15 cellular contexts compared by ENCODE assay signal in the genomic region with DNA sequence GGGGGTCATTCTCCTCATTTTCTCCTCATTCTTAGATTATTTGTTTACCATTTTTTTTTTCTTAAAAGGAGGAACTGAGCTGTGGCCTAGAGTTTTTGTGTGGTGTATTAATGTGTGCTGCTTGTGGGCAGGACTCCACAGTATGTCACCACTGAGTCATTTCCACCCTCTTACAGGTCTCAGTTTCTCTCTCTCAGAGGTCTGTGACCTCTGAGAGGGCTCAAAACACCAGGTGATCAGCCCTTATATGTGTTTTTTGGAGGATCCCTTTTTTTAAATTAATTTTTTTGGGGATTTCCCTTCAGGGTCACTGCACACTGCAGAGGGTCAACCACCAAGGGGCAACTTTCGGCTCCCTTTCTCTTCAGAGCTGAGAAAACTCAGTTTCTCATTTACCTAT.
DNase-seq lines count a peak whose midpoint lies in the region; ATAC-seq and TF ChIP-seq lines count a peak whose summit lies in the region.
"Had no signal": no experiment of that assay in that cellular context is flagged by ENCODE, and none has a peak within 500 bp of the region (broad histone marks: within the 10 kb centered on the region; RNA-seq: fewer than 3 reads in every experiment).

No MANE protein-coding gene starts in this region.

- no peaks in the 10 kb centered on the region for H3K9me3 ChIP-seq in BE2C
- H3K9me3 ChIP-seq: HAP-1, thoracic aorta had no signal

- intact Hi-C loops in left cardiac atrium (cut with DNase I): no loop called here
- intact Hi-C loops in activated CD4-positive, alpha-beta memory T cell treated with anti-CD3 and anti-CD28 coated beads for 36 hours (cut with micrococcal nuclease): no loop called here

- CTCF ChIA-PET in activated CD4-positive, alpha-beta memory T cell treated with anti-CD3 and anti-CD28 coated beads for 36 hours (lab: Charles Lee): no interaction called here

- H3K4me1 ChIP-seq in BE2C: no peaks in the 10 kb centered on the region
- H3K4me1 ChIP-seq: HAP-1 had no signal

- H3K36me3 Mint-ChIP-seq in stimulated activated memory B cell treated with anti-CD40 and anti-IgM and Interleukin-4, amounts not matched to agents 10 μg/mL and 1 μg/mL and 100 μg/mL, for 72 hours: no peaks in the 10 kb centered on the region
- peaks cover 2% of the 10 kb centered on the region for H3K36me3 Mint-ChIP-seq in activated CD4-positive, alpha-beta memory T cell treated with anti-CD3 and anti-CD28 coated beads for 36 hours

- H3K27ac Mint-ChIP-seq in stimulated activated memory B cell treated with anti-CD40 and anti-IgM and Interleukin-4, amounts not matched to agents 10 μg/mL and 1 μg/mL and 100 μg/mL, for 72 hours: no peak overlapping the region
- no peak overlapping the region for H3K27ac Mint-ChIP-seq in activated CD4-positive, alpha-beta memory T cell treated with anti-CD3 and anti-CD28 coated beads for 36 hours
- H3K27ac Mint-ChIP-seq: T-helper 1 cell treated with Interleukin-12 subunit alpha and Interleukin-12 subunit beta and Interleukin-4 antibody, amounts not matched to agents 30 μg/mL and 1 μg/mL, for 36 hours had no signal

- ATAC-seq in GM21619 (IDR thresholded peaks at IDR 0.05; ENCODE audit: unreplicated experiment) (peak; percentile 89), HG03159 (IDR thresholded peaks at IDR 0.05; ENCODE audit: unreplicated experiment) (peak; percentile 89), left cardiac atrium (no peak)
- peak; percentile 89 for ATAC-seq in stimulated activated memory B cell treated with anti-CD40 and anti-IgM and Interleukin-4, amounts not matched to agents 10 μg/mL and 1 μg/mL and 100 μg/mL, for 72 hours

- no peak overlapping the region for H3K4me3 Mint-ChIP-seq in stimulated activated memory B cell treated with anti-CD40 and anti-IgM and Interleukin-4, amounts not matched to agents 10 μg/mL and 1 μg/mL and 100 μg/mL, for 72 hours
- H3K4me3 Mint-ChIP-seq in activated CD4-positive, alpha-beta memory T cell treated with anti-CD3 and anti-CD28 coated beads for 36 hours: no peak overlapping the region
- H3K4me3 Mint-ChIP-seq: central memory CD8-positive, alpha-beta T cell; T-helper 1 cell treated with Interleukin-12 subunit alpha and Interleukin-12 subunit beta and Interleukin-4 antibody, amounts not matched to agents 30 μg/mL and 1 μg/mL, for 36 hours had no signal

- no peaks in the 10 kb centered on the region for H3K36me3 ChIP-seq in BE2C
- H3K36me3 ChIP-seq: HAP-1, thoracic aorta had no signal

- no peak for TF ChIP-seq CTCF in BE2C (IDR thresholded peaks at IDR 0.05; ENCODE audit: low read depth, low read length)

- H3K27me3 Mint-ChIP-seq in stimulated activated memory B cell treated with anti-CD40 and anti-IgM and Interleukin-4, amounts not matched to agents 10 μg/mL and 1 μg/mL and 100 μg/mL, for 72 hours: no peaks in the 10 kb centered on the region
- H3K27me3 Mint-ChIP-seq in activated CD4-positive, alpha-beta memory T cell treated with anti-CD3 and anti-CD28 coated beads for 36 hours: no peaks in the 10 kb centered on the region
- H3K27me3 Mint-ChIP-seq: central memory CD8-positive, alpha-beta T cell had no signal

- DNase-seq in NOMO-1 treated with dmso at 0.1 percent for 144 hours (lab: John Stamatoyannopoulos, UW; ENCODE audit: unreplicated experiment): peak; percentile 16
- DNase-seq in NOMO-1 treated with DMSO at 0.1 percent for 48 hours (lab: John Stamatoyannopoulos, UW; ENCODE audit: unreplicated experiment): no peak
- no peak for DNase-seq in left cardiac atrium
- no peak for DNase-seq in activated CD4-positive, alpha-beta memory T cell treated with anti-CD3 and anti-CD28 coated beads for 36 hours
- DNase-seq in BE2C: no peak
- DNase-seq: activated T-cell treated with anti-CD3 and anti-CD28 coated beads, Interleukin-2, amount 50 U/mL, for 48 hours; occipital lobe; stimulated activated CD4-positive, alpha-beta T cell treated with anti-CD3 and anti-CD28 coated beads, Interleukin-4, amount 100 ng/mL, for 24 hours had no signal

- POLR2A ChIA-PET in activated CD4-positive, alpha-beta memory T cell treated with anti-CD3 and anti-CD28 coated beads for 36 hours (lab: Charles Lee): no interaction called here

- no peaks in the 10 kb centered on the region; the same call in 1 of the 2 replicates for H3K27me3 ChIP-seq in BE2C

- H3K9me3 Mint-ChIP-seq in stimulated activated memory B cell treated with anti-CD40 and anti-IgM and Interleukin-4, amounts not matched to agents 10 μg/mL and 1 μg/mL and 100 μg/mL, for 72 hours: peaks cover 4% of the 10 kb centered on the region
- H3K9me3 Mint-ChIP-seq in activated CD4-positive, alpha-beta memory T cell treated with anti-CD3 and anti-CD28 coated beads for 36 hours: peaks cover 23% of the 10 kb centered on the region

- H3K4me1 Mint-ChIP-seq in stimulated activated memory B cell treated with anti-CD40 and anti-IgM and Interleukin-4, amounts not matched to agents 10 μg/mL and 1 μg/mL and 100 μg/mL, for 72 hours: peaks cover 7% of the 10 kb centered on the region
- peaks cover 6% of the 10 kb centered on the region for H3K4me1 Mint-ChIP-seq in activated CD4-positive, alpha-beta memory T cell treated with anti-CD3 and anti-CD28 coated beads for 36 hours (ENCODE audit: low read depth)
- H3K4me1 Mint-ChIP-seq: central memory CD8-positive, alpha-beta T cell had no signal

- no peak overlapping the region for H3K4me3 ChIP-seq in BE2C (ENCODE audit: low read depth, low read length)
- H3K4me3 ChIP-seq: HAP-1, thoracic aorta had no signal

Comparison
In these comparisons a context has a peak if more than half of its experiments do, and no peak if none do; other contexts are left out.
1. ATAC-seq: peak in GM21619 (single experiment), HG03159 (single experiment) and stimulated activated memory B cell treated with anti-CD40 and anti-IgM and Interleukin-4, amounts not matched to agents 10 μg/mL and 1 μg/mL and 100 μg/mL, for 72 hours (single experiment); none in left cardiac atrium (0 of 2).